14 cellular contexts compared by ENCODE assay signal in the genomic region with DNA sequence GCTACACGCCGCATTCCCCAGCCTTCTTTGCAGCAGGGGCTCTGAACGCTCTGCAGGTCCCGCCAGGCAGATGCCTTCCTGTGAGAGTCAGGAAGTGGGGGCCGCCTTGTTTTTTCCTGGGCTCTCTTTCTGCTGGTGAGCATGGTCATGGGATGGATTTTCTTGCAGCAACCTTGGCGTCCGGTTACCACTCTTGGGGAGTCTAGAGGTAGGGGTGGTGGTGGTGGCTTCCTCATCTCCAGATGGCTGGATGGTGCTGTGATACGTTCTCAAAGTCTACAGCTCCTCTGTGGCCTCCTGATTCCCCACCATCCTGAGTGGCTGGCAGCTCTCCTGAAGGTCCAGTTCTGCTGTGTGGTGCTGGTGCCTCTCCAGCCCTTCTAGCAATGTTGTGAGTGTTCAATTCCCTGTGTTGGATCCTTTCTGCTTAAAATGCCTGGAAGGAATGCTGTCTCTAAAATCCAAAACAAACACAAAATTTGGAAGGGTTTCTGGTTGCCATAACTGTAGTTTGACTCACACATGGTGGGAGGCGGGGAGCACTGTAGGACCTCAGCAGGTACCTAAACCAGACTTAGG.
A peak's percentile ranks its signal among the peaks of the same experiment; 100 is the strongest.
DNase-seq lines count a peak whose midpoint lies in the region; ATAC-seq and TF ChIP-seq lines count a peak whose summit lies in the region.
"Had no signal": no experiment of that assay in that cellular context is flagged by ENCODE, and none has a peak within 500 bp of the region (broad histone marks: within the 10 kb centered on the region; RNA-seq: fewer than 3 reads in every experiment).

No MANE protein-coding gene starts in this region.

- peak overlapping the region; percentile 70 for H2AK9ac ChIP-seq in IMR-90 (replicated peaks; ENCODE audit: low read depth, low read length, poor library complexity)

- peak overlapping the region; percentile 91 for H2AK5ac ChIP-seq in IMR-90 (ENCODE audit: low read depth, low read length)

- H3K14ac ChIP-seq in IMR-90 (replicated peaks; ENCODE audit: low read depth, low read length) = peak overlapping the region; percentile 84

- TF ChIP-seq POLR2A in IMR-90 (IDR thresholded peaks at IDR 0.05; ENCODE audit: low read depth, low read length) = no peak

- dilution Hi-C loops in IMR-90 (cut with HindIII; ENCODE audit: low sequenced_read_pairs, unreplicated experiment) = no loop called here

- H3K4me2 ChIP-seq in IMR-90 (ENCODE audit: low read depth, low read length) = no peak overlapping the region

- no peak overlapping the region for H3K56ac ChIP-seq in IMR-90 (ENCODE audit: extremely low read depth, insufficient read depth, low read length)

- H3K9ac ChIP-seq in IMR-90 (ENCODE audit: low read depth, low read length) = no peak overlapping the region
- H3K9ac ChIP-seq: parathyroid adenoma had no signal

- no TSS peak for BruUV-seq in IMR-90 (replicated peaks; lab: Mats Ljungman, UMichigan)

- H3K4ac ChIP-seq in IMR-90 (ENCODE audit: low read depth, low read length) = peak overlapping the region; percentile 67

- in situ Hi-C loops in IMR-90 (cut with MboI; ENCODE audit: low sequenced_read_pairs) = no loop called here

- H3K27me3 ChIP-seq in IMR-90 (ENCODE audit: control insufficient read depth, insufficient read depth, low read length) (no peaks in the 10 kb centered on the region), lower lobe of right lung (ENCODE audit: low read depth) (no peaks in the 10 kb centered on the region), tibial artery (no peaks in the 10 kb centered on the region)

- H2BK5ac ChIP-seq in IMR-90 (ENCODE audit: low read depth, low read length, poor library complexity, severe bottlenecking) = peak overlapping the region; percentile 51

- ATAC-seq in IMR-90 (ENCODE audit: low read depth) (no peak; the same call in 1 of the 2 replicates), lower lobe of right lung (no peak), HG02623 (IDR thresholded peaks at IDR 0.05; ENCODE audit: unreplicated experiment) (no peak), omental fat pad (ENCODE audit: low FRiP score) (no peak)

- POLR2A ChIA-PET in IMR-90 (lab: Charles Lee; ENCODE audit: unreplicated experiment) = no interaction called here

- no peaks in the 10 kb centered on the region for H3K9me3 ChIP-seq in IMR-90 (ENCODE audit: control insufficient read depth, insufficient read depth, low read length)
- no peaks in the 10 kb centered on the region for H3K9me3 ChIP-seq in lower lobe of right lung
- H3K9me3 ChIP-seq in tibial artery = peaks cover 0 to 3% (median 0%) of the 10 kb centered on the region in 3 donors

- peak overlapping the region; percentile 91 for H2BK120ac ChIP-seq in IMR-90 (ENCODE audit: low read depth, low read length)

- DNase-seq in IMR-90 (peak; percentile 59), cardiac fibroblast (ENCODE audit: low read depth in 2 of 2) (peak; percentile 55 to 66), lower lobe of right lung (peak; percentile 36), tibial artery (no peak), medulla oblongata (ENCODE audit: extremely low spot score) (no peak), omental fat pad (ENCODE audit: low spot score) (no peak)
- DNase-seq: activated CD4-positive, CD25-positive, alpha-beta regulatory T cell; activated naive CD4-positive, alpha-beta T cell; erythroblast; GDM1; NCI-H1105; NCI-H510A treated with DMSO at 0.1 percent for 48 hours had no signal

- H3K27ac ChIP-seq in IMR-90 (ENCODE audit: insufficient read depth, low read length) (peak overlapping the region; percentile 63; the same call in 1 of the 2 replicates), lower lobe of right lung (no peak overlapping the region), tibial artery (peak overlapping the region; percentile 34 to 79)
- H3K27ac ChIP-seq: parathyroid adenoma had no signal

- intact Hi-C loops in IMR-90 (cut with micrococcal nuclease) = no loop called here
- intact Hi-C loops in lower lobe of right lung (cut with DNase I) = no loop called here
- intact Hi-C loops in tibial artery (cut with DNase I; ENCODE audit: low total_unique reads) = no loop called here

- peaks cover 22% of the 10 kb centered on the region for H3K9me1 ChIP-seq in IMR-90 (ENCODE audit: insufficient read depth, low read length)

- H2BK15ac ChIP-seq in IMR-90 (ENCODE audit: low read depth, low read length) = peak overlapping the region; percentile 79; the same call in 2 of the 3 replicates

- CTCF ChIA-PET in IMR-90 (lab: Yijun Ruan, JAX) = interaction anchor here (0.6 kb wide), 1 partner anchor 72 kb away, joined by 3 read pairs; no protein-coding TSS in a partner anchor

- peak overlapping the region; percentile 84 for H4K91ac ChIP-seq in IMR-90 (ENCODE audit: insufficient read depth, low read depth, low read length)

- 0 out of 2 replicates have a peak overlapping the region, but pooled peaks have one; percentile 51 for H3K23ac ChIP-seq in IMR-90 (ENCODE audit: low read depth, low read length)

- H4K20me1 ChIP-seq in IMR-90 (ENCODE audit: insufficient read depth, low read length) = no peaks in the 10 kb centered on the region

- no peak for TF ChIP-seq CTCF in IMR-90 (conservative IDR thresholded peaks at IDR 0.05; ENCODE audit: low read depth, low read length)
- TF ChIP-seq CTCF in cardiac fibroblast (IDR thresholded peaks at IDR 0.05; ENCODE audit: low read depth, low read length) = no peak
- no peak for TF ChIP-seq CTCF in lower lobe of right lung (IDR thresholded peaks at IDR 0.05)
- no peak for TF ChIP-seq CTCF in tibial artery (IDR thresholded peaks at IDR 0.05)
- TF ChIP-seq CTCF in omental fat pad (IDR thresholded peaks at IDR 0.05) = no peak

- H4K8ac ChIP-seq in IMR-90 (ENCODE audit: low read depth in 2 of 2, low read length in 2 of 2) = peak overlapping the region in 1 of 2 experiments; percentile 49; a peak in 1 of 4 replicates

- peak overlapping the region; percentile 46 for H4K5ac ChIP-seq in IMR-90 (ENCODE audit: low read depth, low read length)

- H3K36me3 ChIP-seq in IMR-90 (ENCODE audit: control insufficient read depth, insufficient read depth, low read length) (no peaks in the 10 kb centered on the region), lower lobe of right lung (no peaks in the 10 kb centered on the region), tibial artery (no peaks in the 10 kb centered on the region)

- peak overlapping the region; percentile 57 for H2BK20ac ChIP-seq in IMR-90 (ENCODE audit: low read depth, low read length)

- H2AFZ ChIP-seq in IMR-90 (replicated peaks; ENCODE audit: low read length, poor library complexity) = peak overlapping the region; percentile 67
- H2AFZ ChIP-seq: parathyroid adenoma had no signal

- peaks cover 0 to 35% of the 10 kb centered on the region in 2 experiments; a peak in 2 of 4 replicates for H3K79me1 ChIP-seq in IMR-90 (ENCODE audit: low read depth in 1 of 2, low read length in 2 of 2)

- H3K4me3 ChIP-seq in IMR-90 (ENCODE audit: insufficient read depth, low read depth, low read length) (no peak overlapping the region), cardiac fibroblast (replicated peaks in 1 of 2; ENCODE audit: low read depth in 2 of 2, low read length in 2 of 2) (no peak overlapping the region), lower lobe of right lung (no peak overlapping the region), tibial artery (no peak overlapping the region)

- 83% methylated on average over 1 of the region's 9 CpGs; no CpG with 5 or more reads in 1 of the 2 experiments for WGBS in IMR-90 (ENCODE audit: extremely low coverage in 2 of 2, insufficient read length in 1 of 2), 2 experiments

- peak overlapping the region; percentile 9; the same call in 1 of the 2 replicates for H3K18ac ChIP-seq in IMR-90 (ENCODE audit: low read depth, low read length)

- no peak for TF ChIP-seq RAD21 in IMR-90 (IDR thresholded peaks at IDR 0.05; ENCODE audit: low read length)

- H3K4me1 ChIP-seq in IMR-90 (ENCODE audit: control insufficient read depth, insufficient read depth, low read length) = peaks cover 40% of the 10 kb centered on the region
- H3K4me1 ChIP-seq in lower lobe of right lung = peaks cover 45% of the 10 kb centered on the region
- H3K4me1 ChIP-seq in tibial artery = peaks cover 0 to 55% (median 41%) of the 10 kb centered on the region in 4 donors
- H3K4me1 ChIP-seq: parathyroid adenoma had no signal

TF ChIP-seq in IMR-90, 13 proteins besides CTCF, POLR2A, EP300 and RAD21:
- no peak for TF ChIP-seq RFX5 (IDR thresholded peaks at IDR 0.05; ENCODE audit: low read depth, low read length)
- TF ChIP-seq BHLHE40 (IDR thresholded peaks at IDR 0.05; ENCODE audit: low read depth, low read length) = no peak
- TF ChIP-seq NFE2L2 (IDR thresholded peaks at IDR 0.05; ENCODE audit: low read depth, low read length) = no peak
- TF ChIP-seq, protein P1, sequence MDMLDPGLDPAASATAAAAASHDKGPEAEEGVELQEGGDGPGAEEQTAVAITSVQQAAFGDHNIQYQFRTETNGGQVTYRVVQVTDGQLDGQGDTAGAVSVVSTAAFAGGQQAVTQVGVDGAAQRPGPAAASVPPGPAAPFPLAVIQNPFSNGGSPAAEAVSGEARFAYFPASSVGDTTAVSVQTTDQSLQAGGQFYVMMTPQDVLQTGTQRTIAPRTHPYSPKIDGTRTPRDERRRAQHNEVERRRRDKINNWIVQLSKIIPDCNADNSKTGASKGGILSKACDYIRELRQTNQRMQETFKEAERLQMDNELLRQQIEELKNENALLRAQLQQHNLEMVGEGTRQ (IDR thresholded peaks at IDR 0.05; ENCODE audit: low read depth, low read length) = no peak
- no peak for TF ChIP-seq CEBPB (IDR thresholded peaks at IDR 0.05; ENCODE audit: low read depth, low read length)
- TF ChIP-seq MXI1 (IDR thresholded peaks at IDR 0.05; ENCODE audit: borderline replicate concordance, low read depth, low read length) = no peak
- no peak for TF ChIP-seq SMC3 (IDR thresholded peaks at IDR 0.05; ENCODE audit: low read depth, low read length)
- TF ChIP-seq RCOR1 (IDR thresholded peaks at IDR 0.05; ENCODE audit: insufficient replicate concordance, low read length) = no peak
- no peak for TF ChIP-seq FOS (IDR thresholded peaks at IDR 0.05; ENCODE audit: low read depth, low read length)
- no peak for TF ChIP-seq MAFK (IDR thresholded peaks at IDR 0.05; ENCODE audit: low read depth, low read length)
- TF ChIP-seq CHD1 (IDR thresholded peaks at IDR 0.05; ENCODE audit: low read depth, low read length) = no peak
- no peak for TF ChIP-seq ELK1 (IDR thresholded peaks at IDR 0.05; ENCODE audit: borderline replicate concordance, low read depth, low read length)
- TF ChIP-seq MAZ (IDR thresholded peaks at IDR 0.05; ENCODE audit: borderline replicate concordance, low read depth, low read length) = no peak

Comparison
In these comparisons a context has a peak if more than half of its experiments do, and no peak if none do; other contexts are left out.
1. DNase-seq: peak in IMR-90 (single experiment), cardiac fibroblast (2 of 2) and lower lobe of right lung (single experiment); none in tibial artery (0 of 2), medulla oblongata (single experiment) and omental fat pad (single experiment).